Comparison of ENCODE assay signal across 1 cellular context in genomic region chr6:6547111-6547879, GRCh38.
TF ChIP-seq lines count a peak whose summit lies in the region.

No MANE protein-coding gene starts in this region.

TF ChIP-seq in K562, 482 proteins besides CTCF, POLR2A, EP300 and RAD21 (continued from another document and continues in another):
- TF ChIP-seq ATF4 (CRISPR knock-in tag; IDR thresholded peaks at IDR 0.05), result peak; percentile 66; the same call in 1 of the 2 replicates
- no peak for TF ChIP-seq ZFPM2 (CRISPR knock-in tag; IDR thresholded peaks at IDR 0.05)
- no peak for TF ChIP-seq SRSF1 (IDR thresholded peaks at IDR 0.05; ENCODE audit: low read depth, low read length)
- TF ChIP-seq ZNF644 (tag; IDR thresholded peaks at IDR 0.05; ENCODE audit: low read depth), result no peak
- no peak for TF ChIP-seq DDX20 (tag; IDR thresholded peaks at IDR 0.05; ENCODE audit: low read depth)
- no peak for TF ChIP-seq LCOR (CRISPR knock-in tag; IDR thresholded peaks at IDR 0.05)
- TF ChIP-seq TCF7L2 (IDR thresholded peaks at IDR 0.05; ENCODE audit: low read depth, low read length), result no peak
- TF ChIP-seq ERF (CRISPR knock-in tag; IDR thresholded peaks at IDR 0.05), result no peak
- no peak for TF ChIP-seq IFI16 (CRISPR knock-in tag; IDR thresholded peaks at IDR 0.05)
- TF ChIP-seq ZBTB2 (IDR thresholded peaks at IDR 0.05), result no peak
- no peak for TF ChIP-seq FUS (optimal IDR thresholded peaks at IDR 0.05; ENCODE audit: low read depth, low read length)
- TF ChIP-seq XRCC3 (IDR thresholded peaks at IDR 0.05), result no peak
- no peak for TF ChIP-seq ZNF431 (CRISPR knock-in tag; IDR thresholded peaks at IDR 0.05)
- TF ChIP-seq ASH1L (IDR thresholded peaks at IDR 0.05; ENCODE audit: borderline replicate concordance, low read depth, partially characterized antibody), result no peak
- no peak for TF ChIP-seq ZNF740 (CRISPR knock-in tag; IDR thresholded peaks at IDR 0.05)
- TF ChIP-seq ZNF740 (tag; IDR thresholded peaks at IDR 0.05), result no peak
- TF ChIP-seq ZNF444 (CRISPR knock-in tag; IDR thresholded peaks at IDR 0.05), result no peak
- no peak for TF ChIP-seq MLLT1 (IDR thresholded peaks at IDR 0.05)
- no peak for TF ChIP-seq ZBTB12 (CRISPR knock-in tag; IDR thresholded peaks at IDR 0.05)
- peak; percentile 80; the same call in 1 of the 2 replicates for TF ChIP-seq STAG1 (CRISPR knock-in tag; IDR thresholded peaks at IDR 0.05; ENCODE audit: borderline replicate concordance)
- TF ChIP-seq SMARCA4 (IDR thresholded peaks at IDR 0.05), result no peak
- no peak for TF ChIP-seq CSDE1 (IDR thresholded peaks at IDR 0.05)
- no peak for TF ChIP-seq TGIF2 (CRISPR knock-in tag; IDR thresholded peaks at IDR 0.05)
- no peak for TF ChIP-seq CHD4 (IDR thresholded peaks at IDR 0.05; ENCODE audit: insufficient read depth, insufficient replicate concordance, low read depth, low read length, poor library complexity, severe bottlenecking)
- TF ChIP-seq DLX4 (CRISPR knock-in tag; IDR thresholded peaks at IDR 0.05), result no peak
- TF ChIP-seq ELK1 (CRISPR knock-in tag; IDR thresholded peaks at IDR 0.05), result no peak
- no peak for TF ChIP-seq SMAD1 (IDR thresholded peaks at IDR 0.05; ENCODE audit: low read depth, low read length, partially characterized antibody)
- no peak for TF ChIP-seq BMI1 (IDR thresholded peaks at IDR 0.05; ENCODE audit: low read length)
- no peak for TF ChIP-seq TSC22D4 (tag; IDR thresholded peaks at IDR 0.05)
- TF ChIP-seq TFE3 (CRISPR knock-in tag; IDR thresholded peaks at IDR 0.05), result no peak
- peak; percentile 77 for TF ChIP-seq ATF3 (IDR thresholded peaks at IDR 0.05)
- TF ChIP-seq ATF3 (CRISPR knock-in tag; conservative IDR thresholded peaks at IDR 0.05), result no peak
- TF ChIP-seq CBX3 (IDR thresholded peaks at IDR 0.05; ENCODE audit: borderline replicate concordance in 1 of 2, low read length in 2 of 2), result 0 out of 3 replicates have a peak, but pooled peaks of 1 of the 2 experiments have one; percentile 36
- TF ChIP-seq MBD1 (CRISPR knock-in tag; IDR thresholded peaks at IDR 0.05), result no peak
- TF ChIP-seq ZBTB11 (CRISPR knock-in tag; IDR thresholded peaks at IDR 0.05), result no peak
- no peak for TF ChIP-seq USF1 (CRISPR knock-in tag; IDR thresholded peaks at IDR 0.05)
- no peak for TF ChIP-seq MCM7 (IDR thresholded peaks at IDR 0.05)
- no peak for TF ChIP-seq ESRRB (CRISPR knock-in tag; IDR thresholded peaks at IDR 0.05; ENCODE audit: borderline replicate concordance)
- TF ChIP-seq SP1 (CRISPR knock-in tag; IDR thresholded peaks at IDR 0.05), result no peak
- no peak for TF ChIP-seq SIN3B (IDR thresholded peaks at IDR 0.05; ENCODE audit: low read depth)
- no peak for TF ChIP-seq ZNF76 (CRISPR knock-in tag; IDR thresholded peaks at IDR 0.05; ENCODE audit: borderline replicate concordance)
- TF ChIP-seq MAFF (IDR thresholded peaks at IDR 0.05; ENCODE audit: low read length), result no peak
- no peak for TF ChIP-seq MLX (CRISPR knock-in tag; conservative IDR thresholded peaks at IDR 0.05)
- no peak for TF ChIP-seq ETV5 (CRISPR knock-in tag; IDR thresholded peaks at IDR 0.05; ENCODE audit: low read depth)
- no peak for TF ChIP-seq THAP7 (CRISPR knock-in tag; IDR thresholded peaks at IDR 0.05)
- TF ChIP-seq MTA1 (IDR thresholded peaks at IDR 0.05; ENCODE audit: borderline replicate concordance), result no peak
- no peak for TF ChIP-seq POLR2B (IDR thresholded peaks at IDR 0.05; ENCODE audit: low read depth, partially characterized antibody)
